ENCODE assay signal across 1 cellular context in the genomic region with DNA sequence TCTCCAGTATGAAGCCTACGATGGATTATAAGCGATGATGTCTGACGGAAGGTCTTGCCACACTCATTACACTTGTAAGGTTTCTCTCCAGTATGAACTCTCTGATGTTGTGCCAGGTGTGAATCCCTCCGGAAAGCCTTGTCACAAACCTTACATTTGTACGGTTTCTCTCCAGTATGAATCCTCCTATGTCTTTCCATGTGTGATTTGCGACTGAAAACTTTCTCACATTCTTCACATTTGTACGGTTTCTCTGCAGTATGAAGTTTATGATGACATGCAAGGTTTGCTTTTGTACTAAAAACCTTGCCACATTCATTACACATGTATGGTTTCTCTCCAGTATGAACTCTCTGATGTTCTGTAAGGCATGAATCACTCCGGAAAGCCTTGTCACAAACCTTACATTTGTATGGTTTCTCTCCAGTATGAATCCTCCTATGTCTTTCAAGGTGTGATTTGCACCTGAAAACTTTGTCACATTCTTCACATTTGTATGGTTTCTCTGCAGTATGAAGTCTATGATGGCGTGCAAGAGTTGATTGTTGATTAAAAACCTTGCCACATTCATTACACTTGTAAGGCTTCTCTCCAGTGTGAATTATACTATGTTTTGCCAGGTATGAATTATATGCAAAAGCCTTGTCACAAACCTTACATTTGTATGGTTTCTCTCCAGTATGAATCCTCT.
A peak's percentile ranks its signal among the peaks of the same experiment; 100 is the strongest.
TF ChIP-seq lines count a peak whose summit lies in the region.
"Not testable (repeated sequence)": the region's sequence is repeated elsewhere in the genome, so short reads cannot be mapped to it uniquely, and the experiment has no call there.

No MANE protein-coding gene starts in this region.

TF ChIP-seq in HEK293, 187 proteins besides CTCF, POLR2A, EP300 and RAD21:
- TF ChIP-seq SETDB1 (IDR thresholded peaks at IDR 0.05; ENCODE audit: insufficient read length, low read length), result peak; percentile 78
- not testable (repeated sequence) for TF ChIP-seq ZNF274 (IDR thresholded peaks at IDR 0.05; ENCODE audit: low read length)
- peak; percentile 26; the same call in 1 of the 2 replicates for TF ChIP-seq ZNF274 (tag by site-specific recombination; IDR thresholded peaks at IDR 0.05; ENCODE audit: borderline replicate concordance)
